11 cellular contexts compared by ENCODE assay signal in genomic region chr20:11011653-11012052, GRCh38.
"Had no signal": no experiment of that assay in that cellular context is flagged by ENCODE, and none has a peak within 500 bp of the region (broad histone marks: within the 10 kb centered on the region; RNA-seq: fewer than 3 reads in every experiment).

No MANE protein-coding gene starts in this region.

- H3K27ac ChIP-seq: GM23248 had no signal

- H3K9me3 ChIP-seq: HAP-1 had no signal

- H3K9ac ChIP-seq: GM23248 had no signal

- H3K4me3 ChIP-seq: GM23248, GM23338, HAP-1 had no signal

- FAIRE-seq: H1, H54 had no signal

- H3K4me3 Mint-ChIP-seq: GM23338, H9, HFFc6 had no signal

- H3K36me3 ChIP-seq: HAP-1 had no signal

- ATAC-seq: GM23338, HCT116 had no signal

- H3K27ac Mint-ChIP-seq: GM23338, HFFc6 had no signal

- H2AFZ ChIP-seq: GM23248, GM23338 had no signal

- H3K4me1 ChIP-seq: HAP-1 had no signal

- H3K9me3 Mint-ChIP-seq: HFFc6 had no signal

- DNase-seq: GM23248, GOT3, H7, H9, HCEC 1CT, HFFc6 had no signal

- H3K4me1 Mint-ChIP-seq: H9 had no signal

- H3K4me2 ChIP-seq: GM23338 had no signal
